Comparison of ENCODE assay signal across 1 cellular context in genomic region chr10:8037941-8038894, GRCh38.
TF ChIP-seq lines count a peak whose summit lies in the region.

No MANE protein-coding gene starts in this region.

TF ChIP-seq in GM23338, 12 proteins besides CTCF, POLR2A, EP300 and RAD21 (continued from another document):
- TF ChIP-seq ZNF462 (CRISPR knock-in tag; IDR thresholded peaks at IDR 0.05) (no peak), ZNF331 (CRISPR knock-in tag; IDR thresholded peaks at IDR 0.05; ENCODE audit: low read depth) (no peak), CREB1 (CRISPR knock-in tag; IDR thresholded peaks at IDR 0.05; ENCODE audit: low read depth) (no peak)
TF ChIP-seq in GM23338: peak in this region for 2.
